Comparison of ENCODE assay signal across 12 cellular contexts in the genomic region with DNA sequence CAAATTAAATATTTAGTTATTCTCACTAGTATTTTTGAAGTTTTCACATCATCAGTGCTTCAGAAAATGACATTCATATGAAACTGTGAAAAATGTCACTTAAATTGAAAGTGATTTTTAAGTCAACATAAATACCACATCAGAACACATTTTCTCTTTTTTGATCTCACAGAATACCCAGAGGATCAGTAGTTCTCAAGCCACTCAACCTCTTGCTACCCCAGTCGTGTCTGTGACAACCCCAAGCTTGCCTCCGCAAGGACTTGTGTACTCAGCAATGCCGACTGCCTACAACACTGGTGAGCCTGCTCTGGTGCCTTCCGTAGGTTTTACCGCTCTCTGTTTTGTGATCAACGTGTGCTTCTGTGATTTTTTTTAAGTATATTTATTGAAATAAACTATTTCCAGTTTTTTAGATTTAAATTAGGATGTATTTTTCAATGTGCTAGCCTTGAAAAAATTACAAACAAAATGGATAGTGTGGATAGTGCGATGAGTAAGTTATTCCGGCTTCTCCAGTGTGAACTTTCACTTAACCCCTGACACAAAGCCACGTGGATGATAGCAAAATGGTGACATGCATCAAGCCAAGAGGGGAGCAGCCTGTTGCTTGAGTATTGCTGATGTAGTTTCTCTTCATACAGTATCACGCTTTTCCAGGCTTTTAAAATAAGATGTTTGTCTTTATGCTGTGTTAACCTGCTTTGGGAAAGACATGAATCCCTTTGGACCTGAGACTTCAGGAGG. TPM values are rescaled to one million over a fixed set of nuclear protein-coding genes. Genes with fewer than 3 reads are reported as not detected.
A peak's percentile ranks its signal among the peaks of the same experiment; 100 is the strongest.
DNase-seq lines count a peak whose midpoint lies in the region; ATAC-seq and TF ChIP-seq lines count a peak whose summit lies in the region.
"Had no signal": no experiment of that assay in that cellular context is flagged by ENCODE, and none has a peak within 500 bp of the region (broad histone marks: within the 10 kb centered on the region; RNA-seq: fewer than 3 reads in every experiment).

No MANE protein-coding gene starts in this region.

- DNase-seq in ELR (ENCODE audit: low read depth), result peak; percentile 27
- no peak for DNase-seq in SK-N-MC (ENCODE audit: low read depth, low spot score)
- no peak for DNase-seq in central memory CD8-positive, alpha-beta T cell (ENCODE audit: low spot score in 2 of 2)
- no peak for DNase-seq in AG08395 (ENCODE audit: low spot score)
- DNase-seq in NCI-H2171 treated with DMSO at 0.1 percent for 48 hours (lab: John Stamatoyannopoulos, UW), result no peak
- DNase-seq: DMS153, NCI-H748 treated with DMSO at 0.1 percent for 48 hours, posterior cingulate gyrus had no signal

- peaks cover 24% of the 10 kb centered on the region for H3K4me1 Mint-ChIP-seq in central memory CD8-positive, alpha-beta T cell

- no peaks in the 10 kb centered on the region for H3K9me3 Mint-ChIP-seq in central memory CD8-positive, alpha-beta T cell

- H3K27ac ChIP-seq in SK-N-MC (no peak overlapping the region), skeletal muscle tissue (ENCODE audit: low read depth, low read length) (peak overlapping the region; percentile 58)
- H3K27ac ChIP-seq: KMS-11 had no signal

- peaks cover 6% of the 10 kb centered on the region for H3K36me3 Mint-ChIP-seq in central memory CD8-positive, alpha-beta T cell (ENCODE audit: insufficient read depth)

- H3K4me1 ChIP-seq in skeletal muscle tissue (ENCODE audit: control insufficient read depth in 3 of 3, insufficient read depth in 3 of 3, low read length in 3 of 3), result peaks cover 38 to 50% (median 47%) of the 10 kb centered on the region in 3 donors

- H3K36me3 ChIP-seq in SK-N-MC (ENCODE audit: insufficient read depth, low read length), result peaks cover 13% of the 10 kb centered on the region; the same call in 1 of the 2 replicates
- peaks cover 9 to 18% (median 13%) of the 10 kb centered on the region in 3 donors for H3K36me3 ChIP-seq in skeletal muscle tissue (ENCODE audit: control insufficient read depth in 3 of 3, insufficient read depth in 3 of 3, low read length in 3 of 3)

- H3K27me3 ChIP-seq in skeletal muscle tissue (ENCODE audit: control insufficient read depth in 3 of 3, insufficient read depth in 3 of 3, low read length in 3 of 3), result no peaks in the 10 kb centered on the region

- ATAC-seq in central memory CD8-positive, alpha-beta T cell (replicated peaks; ENCODE audit: extremely low read depth, poor library complexity, severe bottlenecking), result no peak
- ATAC-seq in SK-N-SH treated with all-trans-retinoic acid at 6 μM for 48 hours (no peak), GM18858 (IDR thresholded peaks at IDR 0.05; ENCODE audit: unreplicated experiment) (no peak)

- H3K9ac ChIP-seq in SK-N-MC (ENCODE audit: insufficient read length) (peak overlapping the region; percentile 28), skeletal muscle tissue (ENCODE audit: low read depth in 1 of 3, low read length in 3 of 3) (peak overlapping the region in 1 of 3 donors; percentile 57)
- H3K9ac ChIP-seq: KMS-11 had no signal

- H3K9me3 ChIP-seq in SK-N-MC (ENCODE audit: low read depth, low read length) (no peaks in the 10 kb centered on the region), skeletal muscle tissue (ENCODE audit: control insufficient read depth in 3 of 3, low read length in 3 of 3) (no peaks in the 10 kb centered on the region)

- H3K27me3 Mint-ChIP-seq in central memory CD8-positive, alpha-beta T cell, result no peaks in the 10 kb centered on the region

- peak overlapping the region; percentile 29 for H3K27ac Mint-ChIP-seq in central memory CD8-positive, alpha-beta T cell (ENCODE audit: low read depth)

- no peak overlapping the region; the same call in 1 of the 2 replicates for H3K4me3 ChIP-seq in SK-N-MC
- H3K4me3 ChIP-seq in skeletal muscle tissue (ENCODE audit: low read length in 3 of 3), result peak overlapping the region in 1 of 3 donors; percentile 8

- H3K4me3 Mint-ChIP-seq in central memory CD8-positive, alpha-beta T cell, result peak overlapping the region; percentile 54

TF ChIP-seq in SK-N-SH treated with all-trans-retinoic acid at 6 μM for 48 hours, 23 proteins besides CTCF, POLR2A, EP300 and RAD21:
- TF ChIP-seq TOX (CRISPR knock-in tag; IDR thresholded peaks at IDR 0.05; ENCODE audit: borderline replicate concordance) (no peak), PPARA (CRISPR knock-in tag; IDR thresholded peaks at IDR 0.05; ENCODE audit: borderline replicate concordance) (no peak), ISL1 (CRISPR knock-in tag; IDR thresholded peaks at IDR 0.05) (no peak), ESRRG (CRISPR knock-in tag; IDR thresholded peaks at IDR 0.05) (no peak), SNAI2 (CRISPR knock-in tag; IDR thresholded peaks at IDR 0.05) (no peak), ZFP30 (CRISPR knock-in tag; IDR thresholded peaks at IDR 0.05) (no peak), ARNTL (CRISPR knock-in tag; IDR thresholded peaks at IDR 0.05; ENCODE audit: borderline replicate concordance, low read depth) (no peak), CSDC2 (CRISPR knock-in tag; IDR thresholded peaks at IDR 0.05) (no peak), ZFP3 (CRISPR knock-in tag; IDR thresholded peaks at IDR 0.05) (no peak), ZC3H10 (CRISPR knock-in tag; IDR thresholded peaks at IDR 0.05) (no peak), ZNF8 (CRISPR knock-in tag; IDR thresholded peaks at IDR 0.05) (no peak), BACH2 (CRISPR knock-in tag; IDR thresholded peaks at IDR 0.05; ENCODE audit: borderline replicate concordance) (no peak), GLIS3 (CRISPR knock-in tag; IDR thresholded peaks at IDR 0.05) (no peak), OSR1 (CRISPR knock-in tag; IDR thresholded peaks at IDR 0.05) (no peak), ZNF70 (CRISPR knock-in tag; IDR thresholded peaks at IDR 0.05) (no peak)
- TF ChIP-seq, protein P1, sequence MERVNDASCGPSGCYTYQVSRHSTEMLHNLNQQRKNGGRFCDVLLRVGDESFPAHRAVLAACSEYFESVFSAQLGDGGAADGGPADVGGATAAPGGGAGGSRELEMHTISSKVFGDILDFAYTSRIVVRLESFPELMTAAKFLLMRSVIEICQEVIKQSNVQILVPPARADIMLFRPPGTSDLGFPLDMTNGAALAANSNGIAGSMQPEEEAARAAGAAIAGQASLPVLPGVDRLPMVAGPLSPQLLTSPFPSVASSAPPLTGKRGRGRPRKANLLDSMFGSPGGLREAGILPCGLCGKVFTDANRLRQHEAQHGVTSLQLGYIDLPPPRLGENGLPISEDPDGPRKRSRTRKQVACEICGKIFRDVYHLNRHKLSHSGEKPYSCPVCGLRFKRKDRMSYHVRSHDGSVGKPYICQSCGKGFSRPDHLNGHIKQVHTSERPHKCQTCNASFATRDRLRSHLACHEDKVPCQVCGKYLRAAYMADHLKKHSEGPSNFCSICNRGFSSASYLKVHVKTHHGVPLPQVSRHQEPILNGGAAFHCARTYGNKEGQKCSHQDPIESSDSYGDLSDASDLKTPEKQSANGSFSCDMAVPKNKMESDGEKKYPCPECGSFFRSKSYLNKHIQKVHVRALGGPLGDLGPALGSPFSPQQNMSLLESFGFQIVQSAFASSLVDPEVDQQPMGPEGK (CRISPR knock-in tag; IDR thresholded peaks at IDR 0.05; ENCODE audit: borderline replicate concordance), result no peak
- TF ChIP-seq, protein P2, sequence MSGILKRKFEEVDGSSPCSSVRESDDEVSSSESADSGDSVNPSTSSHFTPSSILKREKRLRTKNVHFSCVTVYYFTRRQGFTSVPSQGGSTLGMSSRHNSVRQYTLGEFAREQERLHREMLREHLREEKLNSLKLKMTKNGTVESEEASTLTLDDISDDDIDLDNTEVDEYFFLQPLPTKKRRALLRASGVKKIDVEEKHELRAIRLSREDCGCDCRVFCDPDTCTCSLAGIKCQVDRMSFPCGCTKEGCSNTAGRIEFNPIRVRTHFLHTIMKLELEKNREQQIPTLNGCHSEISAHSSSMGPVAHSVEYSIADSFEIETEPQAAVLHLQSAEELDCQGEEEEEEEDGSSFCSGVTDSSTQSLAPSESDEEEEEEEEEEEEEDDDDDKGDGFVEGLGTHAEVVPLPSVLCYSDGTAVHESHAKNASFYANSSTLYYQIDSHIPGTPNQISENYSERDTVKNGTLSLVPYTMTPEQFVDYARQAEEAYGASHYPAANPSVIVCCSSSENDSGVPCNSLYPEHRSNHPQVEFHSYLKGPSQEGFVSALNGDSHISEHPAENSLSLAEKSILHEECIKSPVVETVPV (CRISPR knock-in tag; IDR thresholded peaks at IDR 0.05), result no peak

RNA-seq across cellular contexts. Expression of a gene that starts 26.5 kb away (rescaled TPM):
- total RNA-seq in skeletal muscle tissue, result 11.0 TPM
